Comparison of ENCODE assay signal across 24 cellular contexts in genomic region chr14:51431741-51432140, GRCh38.
"Had no signal": no experiment of that assay in that cellular context is flagged by ENCODE, and none has a peak within 500 bp of the region (broad histone marks: within the 10 kb centered on the region; RNA-seq: fewer than 3 reads in every experiment).

No MANE protein-coding gene starts in this region.

- H3K9me3 Mint-ChIP-seq: activated CD4-positive, alpha-beta T cell treated with anti-CD3 and anti-CD28 coated beads, Interleukin-2, amount 10 ng/mL, durations not matched to agents 7 days and 5 days; activated CD8-positive, alpha-beta T cell treated with anti-CD3 and anti-CD28 coated beads for 36 hours; activated naive CD4-positive, alpha-beta T cell treated with anti-CD3 and anti-CD28 coated beads, Interleukin-2, amount 10 ng/mL, durations not matched to agents 7 days and 5 days; activated naive CD8-positive, alpha-beta T cell treated with anti-CD3 and anti-CD28 coated beads, Interleukin-2, amount 50 U/mL, for 24 hours; central memory CD8-positive, alpha-beta T cell; neural progenitor cell had no signal

- H3K36me3 Mint-ChIP-seq: activated CD8-positive, alpha-beta memory T cell treated with anti-CD3 and anti-CD28 coated beads, Interleukin-2, amount 10 ng/mL, durations not matched to agents 7 days and 5 days; activated naive CD4-positive, alpha-beta T cell treated with anti-CD3 and anti-CD28 coated beads, Interleukin-2, amount 10 ng/mL, durations not matched to agents 7 days and 5 days; naive thymus-derived CD8-positive, alpha-beta T cell; neural progenitor cell had no signal

- H3K9me3 ChIP-seq: thoracic aorta, upper lobe of left lung had no signal

- H3K27ac ChIP-seq: neural progenitor cell, thoracic aorta, upper lobe of left lung, WERI-Rb-1 had no signal

- H3K4me3 Mint-ChIP-seq: activated CD4-positive, alpha-beta T cell treated with anti-CD3 and anti-CD28 coated beads, Interleukin-2, amount 10 ng/mL, durations not matched to agents 7 days and 5 days; activated CD8-positive, alpha-beta memory T cell treated with anti-CD3 and anti-CD28 coated beads, Interleukin-2, amount 10 ng/mL, durations not matched to agents 7 days and 5 days; activated CD8-positive, alpha-beta T cell treated with anti-CD3 and anti-CD28 coated beads for 36 hours; activated naive CD4-positive, alpha-beta T cell treated with anti-CD3 and anti-CD28 coated beads, Interleukin-2, amount 10 ng/mL, durations not matched to agents 7 days and 5 days; activated naive CD8-positive, alpha-beta T cell treated with anti-CD3 and anti-CD28 coated beads, Interleukin-2, amount 50 U/mL, for 24 hours; central memory CD8-positive, alpha-beta T cell; naive thymus-derived CD8-positive, alpha-beta T cell; neural progenitor cell had no signal

- H3K4me3 ChIP-seq: neural progenitor cell, thoracic aorta, upper lobe of left lung had no signal

- H3K27me3 ChIP-seq: neural progenitor cell, upper lobe of left lung had no signal

- H3K36me3 ChIP-seq: neural progenitor cell, thoracic aorta, upper lobe of left lung, WERI-Rb-1 had no signal

- H3K4me1 ChIP-seq: neural progenitor cell had no signal

- H3K4me1 Mint-ChIP-seq: activated CD4-positive, alpha-beta T cell treated with anti-CD3 and anti-CD28 coated beads, Interleukin-2, amount 10 ng/mL, durations not matched to agents 7 days and 5 days; activated CD8-positive, alpha-beta memory T cell treated with anti-CD3 and anti-CD28 coated beads, Interleukin-2, amount 10 ng/mL, durations not matched to agents 7 days and 5 days; activated naive CD4-positive, alpha-beta T cell treated with anti-CD3 and anti-CD28 coated beads, Interleukin-2, amount 10 ng/mL, durations not matched to agents 7 days and 5 days; activated naive CD8-positive, alpha-beta T cell treated with anti-CD3 and anti-CD28 coated beads, Interleukin-2, amount 50 U/mL, for 24 hours; central memory CD8-positive, alpha-beta T cell had no signal

- H3K9ac ChIP-seq: neural progenitor cell had no signal

- H3K4me2 ChIP-seq: neural progenitor cell had no signal

- ATAC-seq: activated CD8-positive, alpha-beta memory T cell treated with anti-CD3 and anti-CD28 coated beads, Interleukin-2, amount 10 ng/mL, durations not matched to agents 7 days and 5 days; activated CD8-positive, alpha-beta T cell treated with anti-CD3 and anti-CD28 coated beads for 36 hours; activated naive CD8-positive, alpha-beta T cell treated with anti-CD3 and anti-CD28 coated beads, Interleukin-2, amount 50 U/mL, for 24 hours; esophagus mucosa; naive thymus-derived CD8-positive, alpha-beta T cell had no signal

- H2AFZ ChIP-seq: neural progenitor cell had no signal

- FAIRE-seq: colon, endothelial cell of umbilical vein, kidney had no signal

- DNase-seq: activated CD4-positive, alpha-beta T cell treated with anti-CD3 and anti-CD28 coated beads, Interleukin-2, amount 10 ng/mL, durations not matched to agents 7 days and 5 days; activated CD4-positive, CD25-positive, alpha-beta regulatory T cell treated with anti-CD3 and anti-CD28 coated beads, Interleukin-2, amount 50 U/mL, for 72 hours; activated CD8-positive, alpha-beta memory T cell treated with anti-CD3 and anti-CD28 coated beads, Interleukin-2, amount 10 ng/mL, durations not matched to agents 7 days and 5 days; activated CD8-positive, alpha-beta T cell treated with anti-CD3 and anti-CD28 coated beads for 36 hours; activated effector memory CD4-positive, alpha-beta T cell treated with anti-CD3 and anti-CD28 coated beads, Interleukin-2, amount 50 U/mL, for 16 hours; activated naive CD4-positive, alpha-beta T cell treated with anti-CD3 and anti-CD28 coated beads, Interleukin-2, amount 10 ng/mL, durations not matched to agents 7 days and 5 days; activated naive CD8-positive, alpha-beta T cell treated with anti-CD3 and anti-CD28 coated beads, Interleukin-2, amount 50 U/mL, for 24 hours; activated T-cell treated with anti-CD3 and anti-CD28 coated beads for 4 hours; effector memory CD4-positive, alpha-beta T cell; foreskin melanocyte; kidney; naive thymus-derived CD8-positive, alpha-beta T cell; retina; stimulated activated CD4-positive, alpha-beta T cell treated with anti-CD3 and anti-CD28 coated beads, Interleukin-4, amount 100 ng/mL, for 24 hours; stimulated activated naive CD4-positive, alpha-beta T cell treated with Interleukin-2 at 50 U/mL for 16 hours; T-helper 2 cell; upper lobe of left lung; WERI-Rb-1 had no signal

- H3K27ac Mint-ChIP-seq: activated CD4-positive, alpha-beta T cell treated with anti-CD3 and anti-CD28 coated beads, Interleukin-2, amount 10 ng/mL, durations not matched to agents 7 days and 5 days; activated CD8-positive, alpha-beta memory T cell treated with anti-CD3 and anti-CD28 coated beads, Interleukin-2, amount 10 ng/mL, durations not matched to agents 7 days and 5 days; activated CD8-positive, alpha-beta T cell treated with anti-CD3 and anti-CD28 coated beads for 36 hours; activated naive CD4-positive, alpha-beta T cell treated with anti-CD3 and anti-CD28 coated beads, Interleukin-2, amount 10 ng/mL, durations not matched to agents 7 days and 5 days; activated naive CD8-positive, alpha-beta T cell treated with anti-CD3 and anti-CD28 coated beads, Interleukin-2, amount 50 U/mL, for 24 hours; naive thymus-derived CD8-positive, alpha-beta T cell; neural progenitor cell had no signal
